ENCODE assay signal across 10 cellular contexts in the genomic region with DNA sequence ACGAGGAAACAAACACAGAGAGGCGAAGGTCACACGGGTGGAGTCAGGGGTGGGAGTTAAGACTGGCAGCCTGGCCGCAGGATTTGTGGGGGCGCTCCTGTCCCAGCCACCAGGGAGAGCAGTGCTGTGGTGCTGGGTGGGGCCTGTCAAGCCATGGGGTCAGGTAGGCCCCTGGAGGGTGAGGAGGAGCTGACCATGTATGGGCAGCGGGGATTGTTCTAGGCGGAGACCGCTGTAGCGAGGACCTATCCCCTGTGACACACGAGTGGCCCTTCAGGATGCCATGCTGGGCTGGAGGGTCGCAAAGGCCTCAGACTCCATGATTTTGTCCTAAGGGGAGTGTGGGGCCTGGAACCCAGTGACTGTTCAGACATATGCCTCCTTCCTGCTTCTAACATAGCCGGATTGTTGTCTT. TPM values are rescaled to one million over a fixed set of nuclear protein-coding genes. Genes with fewer than 3 reads are reported as not detected.
DNase-seq lines count a peak whose midpoint lies in the region; ATAC-seq and TF ChIP-seq lines count a peak whose summit lies in the region.
"Had no signal": no experiment of that assay in that cellular context is flagged by ENCODE, and none has a peak within 500 bp of the region (broad histone marks: within the 10 kb centered on the region; RNA-seq: fewer than 3 reads in every experiment).

No MANE protein-coding gene starts in this region.

- ATAC-seq in GM21717 (IDR thresholded peaks at IDR 0.05; ENCODE audit: unreplicated experiment), result no peak

- H3K27ac Mint-ChIP-seq in activated CD4-positive, alpha-beta T cell treated with anti-CD3 and anti-CD28 coated beads, Interleukin-2, amount 10 ng/mL, durations not matched to agents 7 days and 5 days, result peak overlapping the region; percentile 22
- H3K27ac Mint-ChIP-seq in endothelial cell (ENCODE audit: unreplicated experiment), result no peak overlapping the region
- H3K27ac Mint-ChIP-seq: dendritic cell treated with granulocyte-macrophage colony-stimulating factor and Interleukin-4, amounts not matched to agents 40 ng/mL and 50 ng/mL, for 4 days; stimulated activated effector memory CD8-positive, alpha-beta T cell treated with anti-CD3 and anti-CD28 coated beads, Interleukin-12 subunit alpha, Interleukin-12 subunit beta, amount 100 ng/mL, for 72 hours had no signal

- peaks cover 33% of the 10 kb centered on the region for H3K79me2 ChIP-seq in OCI-LY3 (ENCODE audit: low read length)

- H3K36me3 ChIP-seq in OCI-LY3 (replicated peaks; ENCODE audit: low read depth, low read length) (peaks cover 22% of the 10 kb centered on the region), skeletal muscle satellite cell (ENCODE audit: insufficient read depth, low read length) (peaks cover 19% of the 10 kb centered on the region)

- H2AFZ ChIP-seq in OCI-LY3 (ENCODE audit: low read depth, low read length), result peak overlapping the region; percentile 99

- no peaks in the 10 kb centered on the region for H4K20me1 ChIP-seq in OCI-LY3 (ENCODE audit: insufficient read depth, low read length)

- CTCF ChIA-PET in activated CD4-positive, alpha-beta T cell treated with anti-CD3 and anti-CD28 coated beads, Interleukin-2, amount 10 ng/mL, durations not matched to agents 7 days and 5 days (lab: Charles Lee), result interaction anchor here (0.6 to 4.5 kb wide), 26 partner anchors 10 to 693 kb away, joined by 3 to 57 read pairs (median 5); a partner anchor contains a TSS

- TF ChIP-seq CTCF in OCI-LY3 (IDR thresholded peaks at IDR 0.05; ENCODE audit: low read depth, low read length) (no peak), endothelial cell (IDR thresholded peaks at IDR 0.05; ENCODE audit: unreplicated experiment) (no peak)

- peaks cover 27% of the 10 kb centered on the region for H3K36me3 Mint-ChIP-seq in activated CD4-positive, alpha-beta T cell treated with anti-CD3 and anti-CD28 coated beads, Interleukin-2, amount 10 ng/mL, durations not matched to agents 7 days and 5 days (ENCODE audit: low read depth)
- peaks cover 14% of the 10 kb centered on the region for H3K36me3 Mint-ChIP-seq in endothelial cell (ENCODE audit: low read depth, unreplicated experiment)

- H3K9me3 ChIP-seq in OCI-LY3 (ENCODE audit: insufficient read depth, low read length) (no peaks in the 10 kb centered on the region), skeletal muscle satellite cell (replicated peaks; ENCODE audit: low read length) (no peaks in the 10 kb centered on the region)

- peaks cover 44% of the 10 kb centered on the region for H3K4me1 Mint-ChIP-seq in activated CD4-positive, alpha-beta T cell treated with anti-CD3 and anti-CD28 coated beads, Interleukin-2, amount 10 ng/mL, durations not matched to agents 7 days and 5 days
- peaks cover 31% of the 10 kb centered on the region for H3K4me1 Mint-ChIP-seq in endothelial cell (ENCODE audit: unreplicated experiment)

- H3K27me3 Mint-ChIP-seq in activated CD4-positive, alpha-beta T cell treated with anti-CD3 and anti-CD28 coated beads, Interleukin-2, amount 10 ng/mL, durations not matched to agents 7 days and 5 days, result no peaks in the 10 kb centered on the region
- H3K27me3 Mint-ChIP-seq in endothelial cell (ENCODE audit: unreplicated experiment), result peaks cover 3% of the 10 kb centered on the region
- H3K27me3 Mint-ChIP-seq: dendritic cell treated with granulocyte-macrophage colony-stimulating factor and Interleukin-4, amounts not matched to agents 40 ng/mL and 50 ng/mL, for 4 days had no signal

- H3K27ac ChIP-seq in OCI-LY3 (ENCODE audit: low read length), result peak overlapping the region; percentile 5; the same call in 1 of the 2 replicates

- H3K4me2 ChIP-seq in OCI-LY3 (ENCODE audit: low read length) (peak overlapping the region; percentile 88), skeletal muscle satellite cell (ENCODE audit: low read length) (peak overlapping the region; percentile 70)

- H3K4me3 Mint-ChIP-seq in activated CD4-positive, alpha-beta T cell treated with anti-CD3 and anti-CD28 coated beads, Interleukin-2, amount 10 ng/mL, durations not matched to agents 7 days and 5 days, result no peak overlapping the region
- H3K4me3 Mint-ChIP-seq in endothelial cell (ENCODE audit: unreplicated experiment), result peak overlapping the region; percentile 59
- H3K4me3 Mint-ChIP-seq: dendritic cell treated with granulocyte-macrophage colony-stimulating factor and Interleukin-4, amounts not matched to agents 40 ng/mL and 50 ng/mL, for 4 days; stimulated activated effector memory CD8-positive, alpha-beta T cell treated with anti-CD3 and anti-CD28 coated beads, Interleukin-12 subunit alpha, Interleukin-12 subunit beta, amount 100 ng/mL, for 72 hours had no signal

- POLR2A ChIA-PET in activated CD4-positive, alpha-beta T cell treated with anti-CD3 and anti-CD28 coated beads, Interleukin-2, amount 10 ng/mL, durations not matched to agents 7 days and 5 days (lab: Charles Lee), result no interaction called here

- DNase-seq in activated CD4-positive, alpha-beta T cell treated with anti-CD3 and anti-CD28 coated beads, Interleukin-2, amount 10 ng/mL, durations not matched to agents 7 days and 5 days, result no peak
- no peak for DNase-seq in activated CD4-positive, alpha-beta T cell treated with anti-CD3 and anti-CD28 coated beads for 4 hours
- no peak for DNase-seq in endothelial cell (ENCODE audit: low spot score)
- DNase-seq in glomerular visceral epithelial cell (ENCODE audit: extremely low spot score), result no peak
- no peak for DNase-seq in NCI-H1092 treated with DMSO at 0.1 percent for 48 hours (lab: John Stamatoyannopoulos, UW)

- peaks cover 45% of the 10 kb centered on the region for H3K4me1 ChIP-seq in OCI-LY3 (ENCODE audit: low read length)
- H3K4me1 ChIP-seq in skeletal muscle satellite cell (ENCODE audit: control insufficient read depth, insufficient read depth, low read length), result peaks cover 31% of the 10 kb centered on the region

- H3K9ac ChIP-seq in OCI-LY3 (ENCODE audit: low read length) (peak overlapping the region; percentile 44), skeletal muscle satellite cell (ENCODE audit: low read depth, low read length) (peak overlapping the region; percentile 43)

- H3K27me3 ChIP-seq in OCI-LY3 (ENCODE audit: low read depth, low read length) (no peaks in the 10 kb centered on the region), skeletal muscle satellite cell (ENCODE audit: control insufficient read depth, insufficient read depth, low read length) (peaks cover 11% of the 10 kb centered on the region)

- H3K4me3 ChIP-seq in OCI-LY3 (ENCODE audit: low read length) (peak overlapping the region; percentile 75), skeletal muscle satellite cell (ENCODE audit: low read length) (no peak overlapping the region)

- no peaks in the 10 kb centered on the region for H3K9me3 Mint-ChIP-seq in activated CD4-positive, alpha-beta T cell treated with anti-CD3 and anti-CD28 coated beads, Interleukin-2, amount 10 ng/mL, durations not matched to agents 7 days and 5 days
- H3K9me3 Mint-ChIP-seq in endothelial cell (ENCODE audit: unreplicated experiment), result no peaks in the 10 kb centered on the region
- H3K9me3 Mint-ChIP-seq: dendritic cell treated with granulocyte-macrophage colony-stimulating factor and Interleukin-4, amounts not matched to agents 40 ng/mL and 50 ng/mL, for 4 days; stimulated activated effector memory CD8-positive, alpha-beta T cell treated with anti-CD3 and anti-CD28 coated beads, Interleukin-12 subunit alpha, Interleukin-12 subunit beta, amount 100 ng/mL, for 72 hours had no signal

RNA-seq across cellular contexts. Expression of a gene that starts 1.6 kb away (rescaled TPM):
- 10 to 100 TPM; 51.8 to 69.3 TPM for total RNA-seq in activated CD4-positive, alpha-beta T cell treated with anti-CD3 and anti-CD28 coated beads, Interleukin-2, amount 10 ng/mL, durations not matched to agents 7 days and 5 days
- 57.7 TPM for total RNA-seq in endothelial cell (ENCODE audit: unreplicated experiment)
- 45.2 and 62.4 TPM in 2 replicates for total RNA-seq in skeletal muscle satellite cell (2012; rRNA removed)

RNA-seq across cellular contexts. Expression of a gene that starts 13.7 kb away (rescaled TPM):
- total RNA-seq in activated CD4-positive, alpha-beta T cell treated with anti-CD3 and anti-CD28 coated beads, Interleukin-2, amount 10 ng/mL, durations not matched to agents 7 days and 5 days, result 100 to 1,000 TPM; 372 to 437 TPM
- 312 TPM for total RNA-seq in endothelial cell (ENCODE audit: unreplicated experiment)
- total RNA-seq in skeletal muscle satellite cell (2012; rRNA removed), result 164 and 266 TPM in 2 replicates

RNA-seq across cellular contexts. Expression of a gene that starts 32.0 kb away (rescaled TPM):
- total RNA-seq in activated CD4-positive, alpha-beta T cell treated with anti-CD3 and anti-CD28 coated beads, Interleukin-2, amount 10 ng/mL, durations not matched to agents 7 days and 5 days, result 10 to 100 TPM; 34.8 to 40.0 TPM
- 29.2 TPM for total RNA-seq in endothelial cell (ENCODE audit: unreplicated experiment)
- 33.6 and 33.7 TPM in 2 replicates for total RNA-seq in skeletal muscle satellite cell (2012; rRNA removed)

RNA-seq across cellular contexts. Expression of a gene that starts 36.5 kb away (rescaled TPM):
- 1 to 10 TPM; 8.4 to 9.3 TPM for total RNA-seq in activated CD4-positive, alpha-beta T cell treated with anti-CD3 and anti-CD28 coated beads, Interleukin-2, amount 10 ng/mL, durations not matched to agents 7 days and 5 days
- total RNA-seq in endothelial cell (ENCODE audit: unreplicated experiment), result 0.10 TPM
- not detected in 2 replicates for total RNA-seq in skeletal muscle satellite cell (2012; rRNA removed)
